ENCODE assay signal across 11 cellular contexts in the genomic region with DNA sequence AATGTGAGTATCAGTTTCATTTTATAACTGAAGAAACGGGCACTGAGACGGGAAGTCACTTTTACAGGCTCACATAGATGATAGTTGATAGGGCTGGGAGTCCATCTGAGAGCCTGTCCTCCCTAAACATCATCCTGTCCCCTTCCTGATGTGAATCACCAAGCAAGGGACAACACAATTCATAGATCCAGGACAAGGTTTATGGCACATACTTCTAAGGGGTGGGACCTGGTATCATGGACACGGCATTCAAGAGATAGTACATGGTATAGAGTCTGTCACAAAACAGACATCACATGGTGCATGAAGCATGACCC. TPM values are rescaled to one million over a fixed set of nuclear protein-coding genes. Genes with fewer than 3 reads are reported as not detected.
A peak's percentile ranks its signal among the peaks of the same experiment; 100 is the strongest.
DNase-seq lines count a peak whose midpoint lies in the region; ATAC-seq and TF ChIP-seq lines count a peak whose summit lies in the region.
"Had no signal": no experiment of that assay in that cellular context is flagged by ENCODE, and none has a peak within 500 bp of the region (broad histone marks: within the 10 kb centered on the region; RNA-seq: fewer than 3 reads in every experiment).

No MANE protein-coding gene starts in this region.

- H3K4me3 ChIP-seq in OCI-LY1 (ENCODE audit: low read depth, low read length, poor library complexity, severe bottlenecking) (no peak overlapping the region), coronary artery (peak overlapping the region; percentile 52), mucosa of stomach (ENCODE audit: low read length) (no peak overlapping the region), testis (no peak overlapping the region)

- POLR2A ChIA-PET in activated CD8-positive, alpha-beta T cell treated with anti-CD3 and anti-CD28 coated beads, Interleukin-2, amount 10 ng/mL, durations not matched to agents 7 days and 5 days (lab: Charles Lee), result no interaction called here

- no peak overlapping the region for H3K4me3 Mint-ChIP-seq in activated CD8-positive, alpha-beta T cell treated with anti-CD3 and anti-CD28 coated beads, Interleukin-2, amount 10 ng/mL, durations not matched to agents 7 days and 5 days
- H3K4me3 Mint-ChIP-seq: IgD-negative memory B cell had no signal

- H3K9me3 ChIP-seq in OCI-LY1 (ENCODE audit: low read length) (no peaks in the 10 kb centered on the region), mucosa of stomach (ENCODE audit: control insufficient read depth, low read length) (no peaks in the 10 kb centered on the region), testis (no peaks in the 10 kb centered on the region)

- CTCF ChIA-PET in activated CD8-positive, alpha-beta T cell treated with anti-CD3 and anti-CD28 coated beads, Interleukin-2, amount 10 ng/mL, durations not matched to agents 7 days and 5 days (lab: Charles Lee), result interaction anchor here (2.1 to 4.7 kb wide), 2 partner anchors 31 to 110 kb away, joined by 4 to 16 read pairs; no protein-coding TSS in a partner anchor

- peak overlapping the region; percentile 61 for H3K27ac ChIP-seq in OCI-LY1 (ENCODE audit: low read depth, low read length, poor library complexity, severe bottlenecking)
- peak overlapping the region; percentile 98 to 99 for H3K27ac ChIP-seq in coronary artery
- H3K27ac ChIP-seq in testis, result peak overlapping the region; percentile 91 to 94

- no peaks in the 10 kb centered on the region for H3K9me2 ChIP-seq in OCI-LY1 (ENCODE audit: low read depth, low read length)

- H2AFZ ChIP-seq in OCI-LY1 (ENCODE audit: low read length), result peak overlapping the region; percentile 36

- ATAC-seq in GM19452 (IDR thresholded peaks at IDR 0.05; ENCODE audit: unreplicated experiment), result no peak
- ATAC-seq in activated CD8-positive, alpha-beta T cell treated with anti-CD3 and anti-CD28 coated beads, Interleukin-2, amount 10 ng/mL, durations not matched to agents 7 days and 5 days, result no peak

- WGBS in testis, 2 donors, result 40 to 47% methylated on average over 3 of the region's 3 CpGs

- H3K4me1 Mint-ChIP-seq in activated CD8-positive, alpha-beta T cell treated with anti-CD3 and anti-CD28 coated beads, Interleukin-2, amount 10 ng/mL, durations not matched to agents 7 days and 5 days (ENCODE audit: low read depth), result peaks cover 13% of the 10 kb centered on the region

- H3K36me3 Mint-ChIP-seq in activated CD8-positive, alpha-beta T cell treated with anti-CD3 and anti-CD28 coated beads, Interleukin-2, amount 10 ng/mL, durations not matched to agents 7 days and 5 days (ENCODE audit: low read depth), result no peaks in the 10 kb centered on the region

- DNase-seq in coronary artery (ENCODE audit: low spot score) (no peak), testis (no peak), HuH-7 (ENCODE audit: low spot score) (no peak), activated gamma-delta T cell (lab: John Stamatoyannopoulos, UW) (no peak)
- DNase-seq in activated CD8-positive, alpha-beta T cell treated with anti-CD3 and anti-CD28 coated beads, Interleukin-2, amount 10 ng/mL, durations not matched to agents 7 days and 5 days, result no peak
- DNase-seq: activated CD8-positive, alpha-beta memory T cell treated with anti-CD3 and anti-CD28 coated beads, Interleukin-2, amount 50 U/mL, for 48 hours; DND-41 had no signal

- peak overlapping the region; percentile 43; the same call in 1 of the 2 replicates for H3K4me2 ChIP-seq in OCI-LY1 (ENCODE audit: low read length)

- H3K9me3 Mint-ChIP-seq in activated CD8-positive, alpha-beta T cell treated with anti-CD3 and anti-CD28 coated beads, Interleukin-2, amount 10 ng/mL, durations not matched to agents 7 days and 5 days (ENCODE audit: insufficient read depth), result no peaks in the 10 kb centered on the region
- H3K9me3 Mint-ChIP-seq: IgD-negative memory B cell had no signal

- TF ChIP-seq CTCF in OCI-LY1 (IDR thresholded peaks at IDR 0.05; ENCODE audit: low read length), result no peak
- TF ChIP-seq CTCF in coronary artery (IDR thresholded peaks at IDR 0.05), result no peak
- TF ChIP-seq CTCF in testis (IDR thresholded peaks at IDR 0.05), result no peak

- no peaks in the 10 kb centered on the region for H3K36me3 ChIP-seq in OCI-LY1 (ENCODE audit: insufficient read depth, low read length)
- H3K36me3 ChIP-seq in mucosa of stomach (ENCODE audit: control insufficient read depth, insufficient read depth, low read length), result peaks cover 5% of the 10 kb centered on the region
- H3K36me3 ChIP-seq in testis (ENCODE audit: low read depth, missing control alignments), result no peaks in the 10 kb centered on the region

- H3K4me1 ChIP-seq in OCI-LY1 (ENCODE audit: insufficient read depth, low read length, severe bottlenecking) (peaks cover 20% of the 10 kb centered on the region), mucosa of stomach (ENCODE audit: control insufficient read depth, insufficient read depth, low read length) (peaks cover 78% of the 10 kb centered on the region), testis (peaks cover 71% of the 10 kb centered on the region)

- H3K79me2 ChIP-seq in OCI-LY1 (ENCODE audit: insufficient read depth, low read length), result no peaks in the 10 kb centered on the region

- no peaks in the 10 kb centered on the region for H3K27me3 Mint-ChIP-seq in activated CD8-positive, alpha-beta T cell treated with anti-CD3 and anti-CD28 coated beads, Interleukin-2, amount 10 ng/mL, durations not matched to agents 7 days and 5 days (ENCODE audit: low read depth)
- H3K27me3 Mint-ChIP-seq: IgD-negative memory B cell had no signal

- H3K27ac Mint-ChIP-seq in activated CD8-positive, alpha-beta T cell treated with anti-CD3 and anti-CD28 coated beads, Interleukin-2, amount 10 ng/mL, durations not matched to agents 7 days and 5 days, result no peak overlapping the region

- no peaks in the 10 kb centered on the region for H4K20me1 ChIP-seq in OCI-LY1 (ENCODE audit: insufficient read depth, low read length)

- H3K27me3 ChIP-seq in OCI-LY1 (ENCODE audit: insufficient read depth, low read length) (no peaks in the 10 kb centered on the region), mucosa of stomach (ENCODE audit: control insufficient read depth, insufficient read depth, low read length) (no peaks in the 10 kb centered on the region), testis (no peaks in the 10 kb centered on the region)

- H3K9ac ChIP-seq in OCI-LY1 (ENCODE audit: low read length) (no peak overlapping the region; the same call in 1 of the 2 replicates), mucosa of stomach (ENCODE audit: low read length) (peak overlapping the region; percentile 46)

- H3F3A ChIP-seq in OCI-LY1 (ENCODE audit: insufficient read depth, low read length), result no peaks in the 10 kb centered on the region

- intact Hi-C loops in testis (cut with DNase I; ENCODE audit: low total_unique reads), result no loop called here

- TF ChIP-seq POLR2A in testis (IDR thresholded peaks at IDR 0.05), result no peak

RNA-seq across cellular contexts. Expression of a gene that starts 20.6 kb away (rescaled TPM):
- 100 to 1,000 TPM; 206 to 356 TPM for total RNA-seq in testis
- 392 TPM for polyA plus RNA-seq in testis (ENCODE audit: insufficient read depth, low read depth, low replicate concordance)
- 1 to 10 TPM; 4.0 to 4.2 TPM for total RNA-seq in activated CD8-positive, alpha-beta T cell treated with anti-CD3 and anti-CD28 coated beads, Interleukin-2, amount 10 ng/mL, durations not matched to agents 7 days and 5 days

Comparison
In these comparisons a context has a peak if more than half of its experiments do, and no peak if none do; other contexts are left out.
1. RNA of a gene that starts 20.6 kb away (total RNA-seq): 206 to 356 TPM in testis; 4.0 to 4.2 TPM in activated CD8-positive, alpha-beta T cell treated with anti-CD3 and anti-CD28 coated beads, Interleukin-2, amount 10 ng/mL, durations not matched to agents 7 days and 5 days; every median in the first group is over 10 times any median in the second.
2. Peak in every context shown above with its lines, with median percentiles within 50 percentile points of each other: H3K27ac ChIP-seq.